ENCODE assay signal across 20 cellular contexts in genomic region chr16:81562926-81563325, GRCh38.
"Had no signal": no experiment of that assay in that cellular context is flagged by ENCODE, and none has a peak within 500 bp of the region (broad histone marks: within the 10 kb centered on the region; RNA-seq: fewer than 3 reads in every experiment).

No MANE protein-coding gene starts in this region.

- H3K27me3 ChIP-seq: MG63 had no signal

- H3K4me2 ChIP-seq: SK-N-SH had no signal

- H3K9me3 ChIP-seq: MG63, SK-N-SH had no signal

- H3K36me3 ChIP-seq: MG63 had no signal

- DNase-seq: IMR-90, Karpas-422, KG1, NCI-H1092, NCI-H1105 treated with DMSO at 0.1 percent for 48 hours, NCI-H1417 treated with DMSO at 0.1 percent for 48 hours, NCI-H146, NCI-H1694 treated with DMSO at 0.1 percent for 48 hours, NCI-H1930, NCI-H2081, NCI-H2107, NCI-H2227 treated with DMSO at 0.1 percent for 48 hours, NCI-H510A, NCI-H524 treated with DMSO at 0.1 percent for 48 hours, NCI-H69, NCI-H774, RPMI8226, SHP77, SK-N-SH had no signal

- H3K9ac ChIP-seq: SK-N-SH had no signal

- H3K4me3 ChIP-seq: MG63 had no signal
